Comparison of ENCODE assay signal across 7 cellular contexts in the genomic region with DNA sequence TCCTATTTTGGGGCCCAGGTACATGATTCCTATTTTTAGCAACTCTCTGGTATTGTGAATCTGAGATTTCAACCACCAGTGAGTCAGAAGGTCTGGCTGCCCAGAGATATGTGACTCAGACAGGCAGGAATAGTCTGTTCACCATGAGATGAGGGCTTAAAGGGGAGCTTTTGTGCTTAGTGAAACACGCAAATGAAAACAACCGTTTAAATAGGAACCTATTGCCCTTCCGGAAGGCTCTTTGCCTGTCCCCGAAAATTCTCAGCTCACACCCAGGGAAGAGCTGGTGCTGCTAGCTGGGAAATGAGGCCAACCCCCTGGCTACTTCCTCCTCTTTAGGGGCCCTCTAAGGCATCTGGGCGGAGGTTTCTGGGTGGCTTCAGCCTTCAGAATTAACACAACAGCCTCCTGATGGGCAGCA.
DNase-seq lines count a peak whose midpoint lies in the region; ATAC-seq and TF ChIP-seq lines count a peak whose summit lies in the region.

No MANE protein-coding gene starts in this region.

- H3K27ac Mint-ChIP-seq in activated naive CD4-positive, alpha-beta T cell treated with anti-CD3 and anti-CD28 coated beads for 36 hours, result no peak overlapping the region

- H3K4me3 Mint-ChIP-seq in activated naive CD4-positive, alpha-beta T cell treated with anti-CD3 and anti-CD28 coated beads for 36 hours, result no peak overlapping the region

- H3K4me1 ChIP-seq in Peyer's patch, result peaks cover 0 to 11% (median 0%) of the 10 kb centered on the region in 4 donors

- H3K36me3 ChIP-seq in Peyer's patch, result no peaks in the 10 kb centered on the region

- TF ChIP-seq CTCF in Peyer's patch (IDR thresholded peaks at IDR 0.05) (no peak), fibroblast of pulmonary artery (IDR thresholded peaks at IDR 0.05; ENCODE audit: low read length, missing control alignments) (no peak)

- peak; percentile 77 for ATAC-seq in GM18520 (IDR thresholded peaks at IDR 0.05; ENCODE audit: unreplicated experiment)
- peak; percentile 96 for ATAC-seq in HG02870 (IDR thresholded peaks at IDR 0.05; ENCODE audit: unreplicated experiment)

- H3K4me3 ChIP-seq in Peyer's patch (no peak overlapping the region), fibroblast of pulmonary artery (replicated peaks; ENCODE audit: low read depth, low read length) (no peak overlapping the region), skin epidermis (no peak overlapping the region)

- no peaks in the 10 kb centered on the region for H3K9me3 ChIP-seq in Peyer's patch

- H3K9me3 Mint-ChIP-seq in activated naive CD4-positive, alpha-beta T cell treated with anti-CD3 and anti-CD28 coated beads for 36 hours, result no peaks in the 10 kb centered on the region

- CTCF ChIA-PET in activated naive CD4-positive, alpha-beta T cell treated with anti-CD3 and anti-CD28 coated beads for 36 hours (lab: Charles Lee), result no interaction called here

- H3K27ac ChIP-seq in Peyer's patch (peak overlapping the region in 3 of 4 donors; percentile 3 to 69 (median 41)), skin epidermis (peak overlapping the region in 17 of 21 experiments; percentile 27 to 92 (median 73))

- no peaks in the 10 kb centered on the region for H3K27me3 ChIP-seq in Peyer's patch

- DNase-seq in Peyer's patch, result no peak
- DNase-seq in fibroblast of pulmonary artery (ENCODE audit: low read depth), result peak; percentile 88
- no peak for DNase-seq in NCI-H1105 (lab: John Stamatoyannopoulos, UW)
- DNase-seq in activated naive CD4-positive, alpha-beta T cell treated with anti-CD3 and anti-CD28 coated beads for 36 hours, result no peak

- H3K4me1 Mint-ChIP-seq in activated naive CD4-positive, alpha-beta T cell treated with anti-CD3 and anti-CD28 coated beads for 36 hours (ENCODE audit: low read depth), result no peaks in the 10 kb centered on the region

- intact Hi-C loops in activated naive CD4-positive, alpha-beta T cell treated with anti-CD3 and anti-CD28 coated beads for 36 hours (cut with micrococcal nuclease), result no loop called here

- H3K36me3 Mint-ChIP-seq in activated naive CD4-positive, alpha-beta T cell treated with anti-CD3 and anti-CD28 coated beads for 36 hours (ENCODE audit: low read depth), result no peaks in the 10 kb centered on the region

- no peaks in the 10 kb centered on the region for H3K27me3 Mint-ChIP-seq in activated naive CD4-positive, alpha-beta T cell treated with anti-CD3 and anti-CD28 coated beads for 36 hours (ENCODE audit: low read depth)

- TF ChIP-seq POLR2A in Peyer's patch (IDR thresholded peaks at IDR 0.05), result no peak
